In genomic region chr3:66463054-66463631, GRCh38 we compare ENCODE assay signal across 1 cellular context.
A peak's percentile ranks its signal among the peaks of the same experiment; 100 is the strongest.
TF ChIP-seq lines count a peak whose summit lies in the region.

No MANE protein-coding gene starts in this region.

TF ChIP-seq in HepG2, 621 proteins besides CTCF, POLR2A, EP300 and RAD21 (continued from another document):
- 0 out of 2 replicates have a peak, but pooled peaks have one; percentile 41 for TF ChIP-seq ZBTB34 (CRISPR knock-in tag; IDR thresholded peaks at IDR 0.05)
- TF ChIP-seq PHF21A (CRISPR knock-in tag; IDR thresholded peaks at IDR 0.05) = peak; percentile 81
- TF ChIP-seq ZNF609 (CRISPR knock-in tag; IDR thresholded peaks at IDR 0.05; ENCODE audit: borderline replicate concordance) = peak; percentile 74; the same call in 1 of the 2 replicates
- TF ChIP-seq ZNF501 (CRISPR knock-in tag; IDR thresholded peaks at IDR 0.05) = peak; percentile 60; the same call in 1 of the 2 replicates
- TF ChIP-seq ZNF687 (CRISPR knock-in tag; IDR thresholded peaks at IDR 0.05) = no peak
- TF ChIP-seq FOSL2 (CRISPR knock-in tag; IDR thresholded peaks at IDR 0.05) = peak; percentile 76
- TF ChIP-seq ZGPAT (CRISPR knock-in tag; IDR thresholded peaks at IDR 0.05) = peak; percentile 69
- TF ChIP-seq ELF3 (CRISPR knock-in tag; IDR thresholded peaks at IDR 0.05) = peak; percentile 69
- TF ChIP-seq ZNF264 (CRISPR knock-in tag; IDR thresholded peaks at IDR 0.05) = peak; percentile 90
